In the genomic region with DNA sequence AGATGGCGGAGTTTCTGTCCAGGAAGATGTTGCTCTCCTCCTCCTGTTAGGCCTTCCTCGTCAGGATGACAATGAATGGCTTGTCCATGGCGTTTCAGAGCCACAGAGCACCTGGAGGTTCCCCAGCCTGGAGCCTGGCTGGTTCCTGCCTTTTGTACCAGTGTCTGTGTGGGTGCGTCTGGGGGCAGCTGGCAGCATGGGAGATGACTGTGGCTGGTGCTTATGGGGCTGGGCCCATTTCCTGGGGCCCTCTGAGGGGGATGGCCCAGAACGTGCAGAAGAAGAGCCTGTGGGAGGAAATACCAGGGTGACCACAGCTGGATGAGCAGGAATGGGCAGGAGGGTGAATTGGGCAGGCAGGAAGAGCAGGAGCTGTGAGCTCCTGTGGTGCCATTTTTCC, we compare ENCODE assay signal across 1 cellular context.
TF ChIP-seq lines count a peak whose summit lies in the region.

No MANE protein-coding gene starts in this region.

TF ChIP-seq in GM23338, 12 proteins besides CTCF, POLR2A, EP300 and RAD21 (continued from another document):
- no peak for TF ChIP-seq ZNF462 (CRISPR knock-in tag; IDR thresholded peaks at IDR 0.05)
- no peak for TF ChIP-seq NANOG (IDR thresholded peaks at IDR 0.05; ENCODE audit: borderline replicate concordance)
- TF ChIP-seq, protein P1, sequence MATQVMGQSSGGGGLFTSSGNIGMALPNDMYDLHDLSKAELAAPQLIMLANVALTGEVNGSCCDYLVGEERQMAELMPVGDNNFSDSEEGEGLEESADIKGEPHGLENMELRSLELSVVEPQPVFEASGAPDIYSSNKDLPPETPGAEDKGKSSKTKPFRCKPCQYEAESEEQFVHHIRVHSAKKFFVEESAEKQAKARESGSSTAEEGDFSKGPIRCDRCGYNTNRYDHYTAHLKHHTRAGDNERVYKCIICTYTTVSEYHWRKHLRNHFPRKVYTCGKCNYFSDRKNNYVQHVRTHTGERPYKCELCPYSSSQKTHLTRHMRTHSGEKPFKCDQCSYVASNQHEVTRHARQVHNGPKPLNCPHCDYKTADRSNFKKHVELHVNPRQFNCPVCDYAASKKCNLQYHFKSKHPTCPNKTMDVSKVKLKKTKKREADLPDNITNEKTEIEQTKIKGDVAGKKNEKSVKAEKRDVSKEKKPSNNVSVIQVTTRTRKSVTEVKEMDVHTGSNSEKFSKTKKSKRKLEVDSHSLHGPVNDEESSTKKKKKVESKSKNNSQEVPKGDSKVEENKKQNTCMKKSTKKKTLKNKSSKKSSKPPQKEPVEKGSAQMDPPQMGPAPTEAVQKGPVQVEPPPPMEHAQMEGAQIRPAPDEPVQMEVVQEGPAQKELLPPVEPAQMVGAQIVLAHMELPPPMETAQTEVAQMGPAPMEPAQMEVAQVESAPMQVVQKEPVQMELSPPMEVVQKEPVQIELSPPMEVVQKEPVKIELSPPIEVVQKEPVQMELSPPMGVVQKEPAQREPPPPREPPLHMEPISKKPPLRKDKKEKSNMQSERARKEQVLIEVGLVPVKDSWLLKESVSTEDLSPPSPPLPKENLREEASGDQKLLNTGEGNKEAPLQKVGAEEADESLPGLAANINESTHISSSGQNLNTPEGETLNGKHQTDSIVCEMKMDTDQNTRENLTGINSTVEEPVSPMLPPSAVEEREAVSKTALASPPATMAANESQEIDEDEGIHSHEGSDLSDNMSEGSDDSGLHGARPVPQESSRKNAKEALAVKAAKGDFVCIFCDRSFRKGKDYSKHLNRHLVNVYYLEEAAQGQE (IDR thresholded peaks at IDR 0.05; ENCODE audit: unreplicated experiment), result no peak
- TF ChIP-seq EZH2 (IDR thresholded peaks at IDR 0.05; ENCODE audit: low read depth, unreplicated experiment), result no peak
- no peak for TF ChIP-seq CREB1 (CRISPR knock-in tag; IDR thresholded peaks at IDR 0.05; ENCODE audit: low read depth)
- no peak for TF ChIP-seq ZNF114 (CRISPR knock-in tag; IDR thresholded peaks at IDR 0.05)
